ENCODE assay signal across 1 cellular context in the genomic region with DNA sequence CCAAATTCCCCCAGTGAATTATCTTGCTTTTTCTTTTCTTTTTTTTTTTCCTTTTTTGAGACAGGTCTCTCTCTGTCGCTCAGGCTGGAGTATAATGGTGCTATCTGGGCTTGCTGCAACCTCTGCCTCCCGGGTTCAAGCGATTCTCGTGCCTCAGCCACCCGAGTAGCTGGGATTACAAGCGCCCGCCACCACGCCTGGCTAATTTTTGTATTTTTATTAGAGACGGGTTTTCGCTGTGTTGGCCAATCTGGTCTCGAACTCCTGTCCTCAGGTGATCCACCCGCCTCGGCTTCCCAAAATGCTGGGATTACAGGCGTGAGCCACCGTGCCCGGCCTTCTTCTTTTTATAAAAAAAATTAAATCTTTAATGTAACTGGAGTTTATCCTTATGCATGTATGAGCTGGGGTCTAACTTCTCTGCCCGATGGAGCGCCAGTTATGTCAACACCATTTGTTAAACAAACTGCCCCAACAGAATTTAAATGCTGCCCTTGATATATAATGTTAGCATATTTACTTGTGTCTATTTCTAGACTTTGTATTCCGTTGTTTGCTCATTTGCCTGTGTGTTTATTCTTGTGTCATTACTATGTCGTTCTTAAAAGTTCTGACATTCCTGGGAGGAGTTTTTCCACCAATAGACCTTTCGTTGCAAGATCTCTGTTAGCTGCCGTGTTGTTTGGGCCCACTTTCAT.
TF ChIP-seq lines count a peak whose summit lies in the region.

No MANE protein-coding gene starts in this region.

TF ChIP-seq in HepG2, 621 proteins besides CTCF, POLR2A, EP300 and RAD21 (continued from another document and continues in another):
- TF ChIP-seq, protein P1, sequence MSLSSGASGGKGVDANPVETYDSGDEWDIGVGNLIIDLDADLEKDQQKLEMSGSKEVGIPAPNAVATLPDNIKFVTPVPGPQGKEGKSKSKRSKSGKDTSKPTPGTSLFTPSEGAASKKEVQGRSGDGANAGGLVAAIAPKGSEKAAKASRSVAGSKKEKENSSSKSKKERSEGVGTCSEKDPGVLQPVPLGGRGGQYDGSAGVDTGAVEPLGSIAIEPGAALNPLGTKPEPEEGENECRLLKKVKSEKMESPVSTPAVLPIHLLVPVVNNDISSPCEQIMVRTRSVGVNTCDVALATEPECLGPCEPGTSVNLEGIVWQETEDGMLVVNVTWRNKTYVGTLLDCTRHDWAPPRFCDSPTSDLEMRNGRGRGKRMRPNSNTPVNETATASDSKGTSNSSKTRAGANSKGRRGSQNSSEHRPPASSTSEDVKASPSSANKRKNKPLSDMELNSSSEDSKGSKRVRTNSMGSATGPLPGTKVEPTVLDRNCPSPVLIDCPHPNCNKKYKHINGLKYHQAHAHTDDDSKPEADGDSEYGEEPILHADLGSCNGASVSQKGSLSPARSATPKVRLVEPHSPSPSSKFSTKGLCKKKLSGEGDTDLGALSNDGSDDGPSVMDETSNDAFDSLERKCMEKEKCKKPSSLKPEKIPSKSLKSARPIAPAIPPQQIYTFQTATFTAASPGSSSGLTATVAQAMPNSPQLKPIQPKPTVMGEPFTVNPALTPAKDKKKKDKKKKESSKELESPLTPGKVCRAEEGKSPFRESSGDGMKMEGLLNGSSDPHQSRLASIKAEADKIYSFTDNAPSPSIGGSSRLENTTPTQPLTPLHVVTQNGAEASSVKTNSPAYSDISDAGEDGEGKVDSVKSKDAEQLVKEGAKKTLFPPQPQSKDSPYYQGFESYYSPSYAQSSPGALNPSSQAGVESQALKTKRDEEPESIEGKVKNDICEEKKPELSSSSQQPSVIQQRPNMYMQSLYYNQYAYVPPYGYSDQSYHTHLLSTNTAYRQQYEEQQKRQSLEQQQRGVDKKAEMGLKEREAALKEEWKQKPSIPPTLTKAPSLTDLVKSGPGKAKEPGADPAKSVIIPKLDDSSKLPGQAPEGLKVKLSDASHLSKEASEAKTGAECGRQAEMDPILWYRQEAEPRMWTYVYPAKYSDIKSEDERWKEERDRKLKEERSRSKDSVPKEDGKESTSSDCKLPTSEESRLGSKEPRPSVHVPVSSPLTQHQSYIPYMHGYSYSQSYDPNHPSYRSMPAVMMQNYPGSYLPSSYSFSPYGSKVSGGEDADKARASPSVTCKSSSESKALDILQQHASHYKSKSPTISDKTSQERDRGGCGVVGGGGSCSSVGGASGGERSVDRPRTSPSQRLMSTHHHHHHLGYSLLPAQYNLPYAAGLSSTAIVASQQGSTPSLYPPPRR (CRISPR knock-in tag; IDR thresholded peaks at IDR 0.05; ENCODE audit: borderline replicate concordance) = peak; percentile 72; the same call in 1 of the 2 replicates
- no peak for TF ChIP-seq ZFYVE20 (CRISPR knock-in tag; IDR thresholded peaks at IDR 0.05; ENCODE audit: borderline replicate concordance, low read depth)
- no peak for TF ChIP-seq RBM39 (IDR thresholded peaks at IDR 0.05; ENCODE audit: low read depth, low read length, poor library complexity, severe bottlenecking)
- 0 out of 2 replicates have a peak, but pooled peaks have one; percentile 1 for TF ChIP-seq FLYWCH1 (CRISPR knock-in tag; IDR thresholded peaks at IDR 0.05)
- peak; percentile 42 for TF ChIP-seq CEBPG (CRISPR knock-in tag; IDR thresholded peaks at IDR 0.05)
- TF ChIP-seq, protein P2, sequence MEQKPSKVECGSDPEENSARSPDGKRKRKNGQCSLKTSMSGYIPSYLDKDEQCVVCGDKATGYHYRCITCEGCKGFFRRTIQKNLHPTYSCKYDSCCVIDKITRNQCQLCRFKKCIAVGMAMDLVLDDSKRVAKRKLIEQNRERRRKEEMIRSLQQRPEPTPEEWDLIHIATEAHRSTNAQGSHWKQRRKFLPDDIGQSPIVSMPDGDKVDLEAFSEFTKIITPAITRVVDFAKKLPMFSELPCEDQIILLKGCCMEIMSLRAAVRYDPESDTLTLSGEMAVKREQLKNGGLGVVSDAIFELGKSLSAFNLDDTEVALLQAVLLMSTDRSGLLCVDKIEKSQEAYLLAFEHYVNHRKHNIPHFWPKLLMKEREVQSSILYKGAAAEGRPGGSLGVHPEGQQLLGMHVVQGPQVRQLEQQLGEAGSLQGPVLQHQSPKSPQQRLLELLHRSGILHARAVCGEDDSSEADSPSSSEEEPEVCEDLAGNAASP (CRISPR knock-in tag; IDR thresholded peaks at IDR 0.05; ENCODE audit: borderline replicate concordance) = peak; percentile 79; the same call in 1 of the 2 replicates
- 0 out of 2 replicates have a peak, but pooled peaks have one; percentile 19 for TF ChIP-seq HMG20B (CRISPR knock-in tag; conservative IDR thresholded peaks at IDR 0.05)
- TF ChIP-seq SKI (IDR thresholded peaks at IDR 0.05; ENCODE audit: partially characterized antibody) = peak; percentile 75
- TF ChIP-seq ZFP36 (IDR thresholded peaks at IDR 0.05; ENCODE audit: borderline replicate concordance, low read depth, low read length, partially characterized antibody) = peak; percentile 39
- peak; percentile 93 for TF ChIP-seq FOXA3 (CRISPR knock-in tag; IDR thresholded peaks at IDR 0.05)
- TF ChIP-seq RORA (CRISPR knock-in tag; IDR thresholded peaks at IDR 0.05) = no peak
- TF ChIP-seq, protein P3, sequence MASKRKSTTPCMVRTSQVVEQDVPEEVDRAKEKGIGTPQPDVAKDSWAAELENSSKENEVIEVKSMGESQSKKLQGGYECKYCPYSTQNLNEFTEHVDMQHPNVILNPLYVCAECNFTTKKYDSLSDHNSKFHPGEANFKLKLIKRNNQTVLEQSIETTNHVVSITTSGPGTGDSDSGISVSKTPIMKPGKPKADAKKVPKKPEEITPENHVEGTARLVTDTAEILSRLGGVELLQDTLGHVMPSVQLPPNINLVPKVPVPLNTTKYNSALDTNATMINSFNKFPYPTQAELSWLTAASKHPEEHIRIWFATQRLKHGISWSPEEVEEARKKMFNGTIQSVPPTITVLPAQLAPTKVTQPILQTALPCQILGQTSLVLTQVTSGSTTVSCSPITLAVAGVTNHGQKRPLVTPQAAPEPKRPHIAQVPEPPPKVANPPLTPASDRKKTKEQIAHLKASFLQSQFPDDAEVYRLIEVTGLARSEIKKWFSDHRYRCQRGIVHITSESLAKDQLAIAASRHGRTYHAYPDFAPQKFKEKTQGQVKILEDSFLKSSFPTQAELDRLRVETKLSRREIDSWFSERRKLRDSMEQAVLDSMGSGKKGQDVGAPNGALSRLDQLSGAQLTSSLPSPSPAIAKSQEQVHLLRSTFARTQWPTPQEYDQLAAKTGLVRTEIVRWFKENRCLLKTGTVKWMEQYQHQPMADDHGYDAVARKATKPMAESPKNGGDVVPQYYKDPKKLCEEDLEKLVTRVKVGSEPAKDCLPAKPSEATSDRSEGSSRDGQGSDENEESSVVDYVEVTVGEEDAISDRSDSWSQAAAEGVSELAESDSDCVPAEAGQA (IDR thresholded peaks at IDR 0.05; ENCODE audit: low read depth) = no peak
- TF ChIP-seq, protein P3 (CRISPR knock-in tag; IDR thresholded peaks at IDR 0.05; ENCODE audit: borderline replicate concordance) = no peak
- TF ChIP-seq, protein P4, sequence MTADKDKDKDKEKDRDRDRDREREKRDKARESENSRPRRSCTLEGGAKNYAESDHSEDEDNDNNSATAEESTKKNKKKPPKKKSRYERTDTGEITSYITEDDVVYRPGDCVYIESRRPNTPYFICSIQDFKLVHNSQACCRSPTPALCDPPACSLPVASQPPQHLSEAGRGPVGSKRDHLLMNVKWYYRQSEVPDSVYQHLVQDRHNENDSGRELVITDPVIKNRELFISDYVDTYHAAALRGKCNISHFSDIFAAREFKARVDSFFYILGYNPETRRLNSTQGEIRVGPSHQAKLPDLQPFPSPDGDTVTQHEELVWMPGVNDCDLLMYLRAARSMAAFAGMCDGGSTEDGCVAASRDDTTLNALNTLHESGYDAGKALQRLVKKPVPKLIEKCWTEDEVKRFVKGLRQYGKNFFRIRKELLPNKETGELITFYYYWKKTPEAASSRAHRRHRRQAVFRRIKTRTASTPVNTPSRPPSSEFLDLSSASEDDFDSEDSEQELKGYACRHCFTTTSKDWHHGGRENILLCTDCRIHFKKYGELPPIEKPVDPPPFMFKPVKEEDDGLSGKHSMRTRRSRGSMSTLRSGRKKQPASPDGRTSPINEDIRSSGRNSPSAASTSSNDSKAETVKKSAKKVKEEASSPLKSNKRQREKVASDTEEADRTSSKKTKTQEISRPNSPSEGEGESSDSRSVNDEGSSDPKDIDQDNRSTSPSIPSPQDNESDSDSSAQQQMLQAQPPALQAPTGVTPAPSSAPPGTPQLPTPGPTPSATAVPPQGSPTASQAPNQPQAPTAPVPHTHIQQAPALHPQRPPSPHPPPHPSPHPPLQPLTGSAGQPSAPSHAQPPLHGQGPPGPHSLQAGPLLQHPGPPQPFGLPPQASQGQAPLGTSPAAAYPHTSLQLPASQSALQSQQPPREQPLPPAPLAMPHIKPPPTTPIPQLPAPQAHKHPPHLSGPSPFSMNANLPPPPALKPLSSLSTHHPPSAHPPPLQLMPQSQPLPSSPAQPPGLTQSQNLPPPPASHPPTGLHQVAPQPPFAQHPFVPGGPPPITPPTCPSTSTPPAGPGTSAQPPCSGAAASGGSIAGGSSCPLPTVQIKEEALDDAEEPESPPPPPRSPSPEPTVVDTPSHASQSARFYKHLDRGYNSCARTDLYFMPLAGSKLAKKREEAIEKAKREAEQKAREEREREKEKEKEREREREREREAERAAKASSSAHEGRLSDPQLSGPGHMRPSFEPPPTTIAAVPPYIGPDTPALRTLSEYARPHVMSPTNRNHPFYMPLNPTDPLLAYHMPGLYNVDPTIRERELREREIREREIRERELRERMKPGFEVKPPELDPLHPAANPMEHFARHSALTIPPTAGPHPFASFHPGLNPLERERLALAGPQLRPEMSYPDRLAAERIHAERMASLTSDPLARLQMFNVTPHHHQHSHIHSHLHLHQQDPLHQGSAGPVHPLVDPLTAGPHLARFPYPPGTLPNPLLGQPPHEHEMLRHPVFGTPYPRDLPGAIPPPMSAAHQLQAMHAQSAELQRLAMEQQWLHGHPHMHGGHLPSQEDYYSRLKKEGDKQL (CRISPR knock-in tag; IDR thresholded peaks at IDR 0.05; ENCODE audit: low read depth) = peak; percentile 56; the same call in 1 of the 2 replicates
- TF ChIP-seq, protein P5, sequence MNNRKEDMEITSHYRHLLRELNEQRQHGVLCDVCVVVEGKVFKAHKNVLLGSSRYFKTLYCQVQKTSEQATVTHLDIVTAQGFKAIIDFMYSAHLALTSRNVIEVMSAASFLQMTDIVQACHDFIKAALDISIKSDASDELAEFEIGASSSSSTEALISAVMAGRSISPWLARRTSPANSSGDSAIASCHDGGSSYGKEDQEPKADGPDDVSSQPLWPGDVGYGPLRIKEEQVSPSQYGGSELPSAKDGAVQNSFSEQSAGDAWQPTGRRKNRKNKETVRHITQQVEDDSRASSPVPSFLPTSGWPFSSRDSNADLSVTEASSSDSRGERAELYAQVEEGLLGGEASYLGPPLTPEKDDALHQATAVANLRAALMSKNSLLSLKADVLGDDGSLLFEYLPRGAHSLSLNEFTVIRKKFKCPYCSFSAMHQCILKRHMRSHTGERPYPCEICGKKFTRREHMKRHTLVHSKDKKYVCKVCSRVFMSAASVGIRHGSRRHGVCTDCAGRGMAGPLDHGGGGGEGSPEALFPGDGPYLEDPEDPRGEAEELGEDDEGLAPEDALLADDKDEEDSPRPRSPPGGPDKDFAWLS (CRISPR knock-in tag; IDR thresholded peaks at IDR 0.05; ENCODE audit: borderline replicate concordance) = no peak
- TF ChIP-seq ZMYM4 (CRISPR knock-in tag; IDR thresholded peaks at IDR 0.05) = no peak
- peak; percentile 70; the same call in 1 of the 2 replicates for TF ChIP-seq CREM (IDR thresholded peaks at IDR 0.05)
- TF ChIP-seq CREM (CRISPR knock-in tag; IDR thresholded peaks at IDR 0.05) = no peak
- TF ChIP-seq FOXP1 (IDR thresholded peaks at IDR 0.05) = peak; percentile 90
- peak; percentile 90 for TF ChIP-seq FOXP1 (CRISPR knock-in tag; IDR thresholded peaks at IDR 0.05)
- TF ChIP-seq, protein P6, sequence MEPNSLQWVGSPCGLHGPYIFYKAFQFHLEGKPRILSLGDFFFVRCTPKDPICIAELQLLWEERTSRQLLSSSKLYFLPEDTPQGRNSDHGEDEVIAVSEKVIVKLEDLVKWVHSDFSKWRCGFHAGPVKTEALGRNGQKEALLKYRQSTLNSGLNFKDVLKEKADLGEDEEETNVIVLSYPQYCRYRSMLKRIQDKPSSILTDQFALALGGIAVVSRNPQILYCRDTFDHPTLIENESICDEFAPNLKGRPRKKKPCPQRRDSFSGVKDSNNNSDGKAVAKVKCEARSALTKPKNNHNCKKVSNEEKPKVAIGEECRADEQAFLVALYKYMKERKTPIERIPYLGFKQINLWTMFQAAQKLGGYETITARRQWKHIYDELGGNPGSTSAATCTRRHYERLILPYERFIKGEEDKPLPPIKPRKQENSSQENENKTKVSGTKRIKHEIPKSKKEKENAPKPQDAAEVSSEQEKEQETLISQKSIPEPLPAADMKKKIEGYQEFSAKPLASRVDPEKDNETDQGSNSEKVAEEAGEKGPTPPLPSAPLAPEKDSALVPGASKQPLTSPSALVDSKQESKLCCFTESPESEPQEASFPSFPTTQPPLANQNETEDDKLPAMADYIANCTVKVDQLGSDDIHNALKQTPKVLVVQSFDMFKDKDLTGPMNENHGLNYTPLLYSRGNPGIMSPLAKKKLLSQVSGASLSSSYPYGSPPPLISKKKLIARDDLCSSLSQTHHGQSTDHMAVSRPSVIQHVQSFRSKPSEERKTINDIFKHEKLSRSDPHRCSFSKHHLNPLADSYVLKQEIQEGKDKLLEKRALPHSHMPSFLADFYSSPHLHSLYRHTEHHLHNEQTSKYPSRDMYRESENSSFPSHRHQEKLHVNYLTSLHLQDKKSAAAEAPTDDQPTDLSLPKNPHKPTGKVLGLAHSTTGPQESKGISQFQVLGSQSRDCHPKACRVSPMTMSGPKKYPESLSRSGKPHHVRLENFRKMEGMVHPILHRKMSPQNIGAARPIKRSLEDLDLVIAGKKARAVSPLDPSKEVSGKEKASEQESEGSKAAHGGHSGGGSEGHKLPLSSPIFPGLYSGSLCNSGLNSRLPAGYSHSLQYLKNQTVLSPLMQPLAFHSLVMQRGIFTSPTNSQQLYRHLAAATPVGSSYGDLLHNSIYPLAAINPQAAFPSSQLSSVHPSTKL (CRISPR knock-in tag; IDR thresholded peaks at IDR 0.05) = peak; percentile 69
- TF ChIP-seq, protein P7, sequence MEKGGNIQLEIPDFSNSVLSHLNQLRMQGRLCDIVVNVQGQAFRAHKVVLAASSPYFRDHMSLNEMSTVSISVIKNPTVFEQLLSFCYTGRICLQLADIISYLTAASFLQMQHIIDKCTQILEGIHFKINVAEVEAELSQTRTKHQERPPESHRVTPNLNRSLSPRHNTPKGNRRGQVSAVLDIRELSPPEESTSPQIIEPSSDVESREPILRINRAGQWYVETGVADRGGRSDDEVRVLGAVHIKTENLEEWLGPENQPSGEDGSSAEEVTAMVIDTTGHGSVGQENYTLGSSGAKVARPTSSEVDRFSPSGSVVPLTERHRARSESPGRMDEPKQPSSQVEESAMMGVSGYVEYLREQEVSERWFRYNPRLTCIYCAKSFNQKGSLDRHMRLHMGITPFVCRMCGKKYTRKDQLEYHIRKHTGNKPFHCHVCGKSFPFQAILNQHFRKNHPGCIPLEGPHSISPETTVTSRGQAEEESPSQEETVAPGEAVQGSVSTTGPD (CRISPR knock-in tag; IDR thresholded peaks at IDR 0.05) = no peak
